In the genomic region with DNA sequence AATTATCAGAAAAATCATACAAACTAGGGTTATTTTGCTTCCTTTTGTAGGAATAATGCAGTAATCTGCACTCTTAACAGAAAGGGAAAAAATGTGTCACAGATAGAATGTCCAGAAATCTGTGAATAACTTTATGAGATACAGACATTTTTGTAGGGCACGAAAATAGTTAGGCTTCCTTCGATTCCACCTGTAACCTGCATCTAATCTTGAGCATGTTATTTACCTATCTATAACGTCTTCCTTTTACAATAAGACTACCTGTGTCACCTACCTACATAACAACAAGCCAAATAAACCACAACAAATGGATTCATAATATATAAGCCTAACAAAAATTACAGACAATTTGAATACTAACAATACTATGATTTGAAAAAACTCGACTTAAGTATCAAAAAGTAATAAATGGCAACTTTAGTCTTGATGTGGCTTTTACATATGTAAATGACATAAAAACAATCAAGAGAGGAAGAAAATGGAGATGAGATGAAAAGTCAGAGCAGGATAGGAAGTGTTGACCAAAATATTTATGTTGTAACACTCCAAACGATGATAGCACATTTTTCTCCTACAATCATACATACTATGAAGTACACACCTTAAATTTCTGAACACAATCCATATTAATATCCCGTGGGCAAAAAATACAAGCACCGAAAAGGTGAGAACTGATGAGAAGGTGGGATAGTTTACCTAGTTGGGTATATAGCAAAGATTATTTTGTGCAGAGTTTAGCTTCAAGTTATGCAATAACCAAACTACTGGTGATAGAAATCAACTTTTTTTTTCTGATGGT, we compare ENCODE assay signal across 10 cellular contexts. TPM values are rescaled to one million over a fixed set of nuclear protein-coding genes. Genes with fewer than 3 reads are reported as not detected.
DNase-seq lines count a peak whose midpoint lies in the region; ATAC-seq, FAIRE-seq and TF ChIP-seq lines count a peak whose summit lies in the region.
"Had no signal": no experiment of that assay in that cellular context is flagged by ENCODE, and none has a peak within 500 bp of the region (broad histone marks: within the 10 kb centered on the region; RNA-seq: fewer than 3 reads in every experiment).

No MANE protein-coding gene starts in this region.

- TF ChIP-seq EP300 in GM12878 (IDR thresholded peaks at IDR 0.05; ENCODE audit: borderline replicate concordance in 1 of 2, control insufficient read depth in 1 of 2, low read depth in 2 of 2, low read length in 2 of 2): no peak

- SMC1A ChIA-PET in GM12878 (lab: Charles Lee; ENCODE audit: uncharacterized antibody, unreplicated experiment): interaction anchor here (0.8 to 1.1 kb wide), 3 partner anchors 10 to 216 kb away, joined by 4 to 6 read pairs (median 4); no protein-coding TSS in a partner anchor

- in situ Hi-C loops in GM12878 (cut with MboI): no loop called here

- no peaks in the 10 kb centered on the region for H4K20me1 ChIP-seq in GM12878 (ENCODE audit: control insufficient read depth, insufficient read depth)
- H4K20me1 ChIP-seq in neural progenitor cell (ENCODE audit: low read depth): peaks cover 61% of the 10 kb centered on the region

- peaks cover 56% of the 10 kb centered on the region for H3K79me2 ChIP-seq in GM12878 (ENCODE audit: control insufficient read depth, insufficient read depth, low read length)
- H3K79me2 ChIP-seq in neural progenitor cell (ENCODE audit: low read depth): peaks cover 70% of the 10 kb centered on the region

- BruUV-seq in Calu3 (replicated peaks; lab: Mats Ljungman, UMichigan): TSS peak; percentile 20
- no TSS peak for BruUV-seq in GM12878 (replicated peaks; lab: Mats Ljungman, UMichigan)

- H2AFZ ChIP-seq in GM12878 (ENCODE audit: control insufficient read depth, low read depth, low read length) (no peak overlapping the region), neural progenitor cell (replicated peaks) (no peak overlapping the region)

- POLR2A ChIA-PET in GM12878 (lab: Charles Lee): interaction anchor here (0.5 to 1.1 kb wide), 9 partner anchors 11 to 490 kb away, joined by 3 to 8 read pairs (median 5); no protein-coding TSS in a partner anchor

- ATAC-seq in GM12878: no peak

- peaks cover 33% of the 10 kb centered on the region for H3F3A ChIP-seq in neural progenitor cell (ENCODE audit: low read depth)

- no peaks in the 10 kb centered on the region for H3K27me3 ChIP-seq in GM12878 (replicated peaks in 1 of 2; ENCODE audit: control insufficient read depth in 2 of 2, insufficient read depth in 2 of 2, low read length in 1 of 2)
- H3K27me3 ChIP-seq in neural progenitor cell: no peaks in the 10 kb centered on the region
- no peaks in the 10 kb centered on the region for H3K27me3 ChIP-seq in small intestine (ENCODE audit: control insufficient read depth in 2 of 2, insufficient read depth in 2 of 2, low read length in 2 of 2)

- peak overlapping the region; percentile 81; the same call in 1 of the 2 replicates for H3K4me3 ChIP-seq in GM12878
- H3K4me3 ChIP-seq in neural progenitor cell: peak overlapping the region; percentile 90
- H3K4me3 ChIP-seq in small intestine (ENCODE audit: low read depth in 1 of 2, low read length in 2 of 2): no peak overlapping the region

- FAIRE-seq in GM12878 (lab: Jason Lieb, UNC) (no peak), small intestine (lab: Jason Lieb, UNC) (no peak)
- FAIRE-seq: keratinocyte had no signal

- intact Hi-C loops in Calu3 (cut with micrococcal nuclease; ENCODE audit: unreplicated experiment): loop anchor here (10.0 kb wide), 1 partner anchor 139 kb away; no protein-coding TSS in a partner anchor
- intact Hi-C loops in GM12878 (cut with micrococcal nuclease; ENCODE audit: unreplicated experiment): no loop called here

- H3K4me2 ChIP-seq in GM12878 (ENCODE audit: control insufficient read depth, insufficient read depth) (peak overlapping the region; percentile 94), neural progenitor cell (peak overlapping the region; percentile 99)

- H3K9ac ChIP-seq in GM12878 (ENCODE audit: control insufficient read depth, insufficient read depth, low read length): no peak overlapping the region
- H3K9ac ChIP-seq in neural progenitor cell: no peak overlapping the region

- TF ChIP-seq POLR2A in GM12878 (IDR thresholded peaks at IDR 0.05; ENCODE audit: low read depth, low read length): no peak

- no peak for DNase-seq in Calu3
- no peak for DNase-seq in GM12878 (ENCODE audit: low read depth, low spot score)
- DNase-seq in neural progenitor cell (ENCODE audit: low spot score): no peak
- no peak for DNase-seq in retina
- no peak for DNase-seq in superior temporal gyrus (ENCODE audit: extremely low spot score)
- no peak for DNase-seq in small intestine
- DNase-seq: DMS79, NCI-H774 had no signal

- H3K36me3 ChIP-seq in KOPT-K1 (ENCODE audit: insufficient read depth, low read length): no peaks in the 10 kb centered on the region
- no peaks in the 10 kb centered on the region for H3K36me3 ChIP-seq in GM12878 (ENCODE audit: control insufficient read depth in 2 of 2, insufficient read depth in 2 of 2, low read length in 1 of 2)
- no peaks in the 10 kb centered on the region for H3K36me3 ChIP-seq in neural progenitor cell
- no peaks in the 10 kb centered on the region for H3K36me3 ChIP-seq in small intestine (ENCODE audit: control insufficient read depth in 2 of 2, insufficient read depth in 2 of 2, low read length in 2 of 2)

- H3K27me3 Mint-ChIP-seq in Calu3 (ENCODE audit: unreplicated experiment): no peaks in the 10 kb centered on the region
- H3K27me3 Mint-ChIP-seq in neural progenitor cell (ENCODE audit: insufficient read depth, low read depth): peaks cover 5% of the 10 kb centered on the region

- H3K27ac Mint-ChIP-seq in Calu3 (ENCODE audit: unreplicated experiment) (no peak overlapping the region), neural progenitor cell (no peak overlapping the region)

- H3K36me3 Mint-ChIP-seq in Calu3 (ENCODE audit: insufficient read depth, unreplicated experiment): peaks cover 24% of the 10 kb centered on the region
- peaks cover 2% of the 10 kb centered on the region for H3K36me3 Mint-ChIP-seq in neural progenitor cell

- WGBS in GM12878 (ENCODE audit: insufficient coverage, insufficient replicate concordance, low lambda C conversion rate, missing lambda C conversion rate): 13% methylated on average over 7 of the region's 7 CpGs
- WGBS in small intestine, 3 donors: 52 to 58% (median 56%) methylated on average over 7 of the region's 7 CpGs

- TF ChIP-seq RAD21 in GM12878 (IDR thresholded peaks at IDR 0.05; ENCODE audit: insufficient read depth, low read depth, low read length): no peak

- H3K4me3 Mint-ChIP-seq in Calu3 (ENCODE audit: low read depth, unreplicated experiment) (no peak overlapping the region), neural progenitor cell (peak overlapping the region; percentile 46)

- no peak for TF ChIP-seq CTCF in Calu3 (IDR thresholded peaks at IDR 0.05; ENCODE audit: unreplicated experiment)
- no peak for TF ChIP-seq CTCF in GM12878 (IDR thresholded peaks at IDR 0.05 in 2 of 3, conservative IDR thresholded peaks at IDR 0.05 in 1 of 3; ENCODE audit: control insufficient read depth in 2 of 3, extremely low read depth in 1 of 3, insufficient read depth in 1 of 3, low read depth in 3 of 3, low read length in 3 of 3)
- TF ChIP-seq CTCF in neural progenitor cell (IDR thresholded peaks at IDR 0.05): no peak

- no peaks in the 10 kb centered on the region for H3K9me3 Mint-ChIP-seq in Calu3 (ENCODE audit: low read depth, unreplicated experiment)
- no peaks in the 10 kb centered on the region for H3K9me3 Mint-ChIP-seq in neural progenitor cell

- H3K27ac ChIP-seq in KOPT-K1 (ENCODE audit: low read depth, low read length, poor library complexity, severe bottlenecking) (peak overlapping the region; percentile 79), GM12878 (ENCODE audit: control insufficient read depth, insufficient read depth) (no peak overlapping the region), neural progenitor cell (no peak overlapping the region), small intestine (ENCODE audit: low read depth in 1 of 2, low read length in 1 of 2) (no peak overlapping the region)

- H3K4me1 ChIP-seq in GM12878 (ENCODE audit: control insufficient read depth, insufficient read depth, low read length) (peaks cover 28% of the 10 kb centered on the region), neural progenitor cell (peaks cover 30% of the 10 kb centered on the region), small intestine (ENCODE audit: control insufficient read depth in 2 of 2, insufficient read depth in 1 of 2, low read depth in 1 of 2, low read length in 1 of 2) (peaks cover 0 to 6% of the 10 kb centered on the region in 2 donors)

- CTCF ChIA-PET in Calu3 (lab: Charles Lee): interaction anchor here (0.6 kb wide), 1 partner anchor 849 kb away, joined by 4 read pairs; the partner anchor contains the start of gene KRT37
- CTCF ChIA-PET in GM12878 (lab: Yijun Ruan, JAX): interaction anchor here (0.6 to 1.2 kb wide), 3 partner anchors 51 to 125 kb away, joined by 3 to 5 read pairs (median 3); no protein-coding TSS in a partner anchor

- no peaks in the 10 kb centered on the region for H3K9me3 ChIP-seq in KOPT-K1 (ENCODE audit: insufficient read depth, low read length, poor library complexity, severe bottlenecking)
- H3K9me3 ChIP-seq in GM12878 (replicated peaks; ENCODE audit: control insufficient read depth, insufficient read depth, low read length): no peaks in the 10 kb centered on the region
- H3K9me3 ChIP-seq in neural progenitor cell (ENCODE audit: low read depth): no peaks in the 10 kb centered on the region
- H3K9me3 ChIP-seq in small intestine (ENCODE audit: control insufficient read depth, low read depth): no peaks in the 10 kb centered on the region

- H3K4me1 Mint-ChIP-seq in Calu3 (ENCODE audit: low read depth, unreplicated experiment) (peaks cover 39% of the 10 kb centered on the region), neural progenitor cell (peaks cover 35% of the 10 kb centered on the region)

- RAD21 ChIA-PET in GM12878 (lab: Charles Lee; ENCODE audit: unreplicated experiment): interaction anchor here (0.6 to 1.3 kb wide), 2 partner anchors 42 to 52 kb away, joined by 3 to 6 read pairs; no protein-coding TSS in a partner anchor

RNA-seq across cellular contexts. Expression of gene STAT5B, which starts 2.5 kb away (rescaled TPM):
- 45.4 and 45.8 TPM in 2 replicates for total RNA-seq in Calu3 (2022)
- 80.4 and 88.9 TPM in 2 replicates for total RNA-seq in GM12878 (2013; cell fraction: nucleolus; rRNA removed)
- 54.0 and 58.5 TPM in 2 replicates for total RNA-seq in GM12878 (2014; rRNA removed)
- total RNA-seq in GM12878 (2014; rRNA removed; fragmentation: Illumina TruSeq; extraction: Trizol): 37.1 and 38.1 TPM in 2 replicates
- 66.6 and 69.6 TPM in 2 replicates for total RNA-seq in GM12878 (2021)
- polyA plus RNA-seq in GM12878 (2011; ENCODE audit: low read depth): 22.5 TPM
- 46.0 and 52.8 TPM in 2 replicates for polyA plus RNA-seq in GM12878 (2011; rRNA removed)
- 41.9 and 44.7 TPM in 2 replicates for polyA plus RNA-seq in GM12878 (2011; cell fraction: cytosol; rRNA removed)
- polyA plus RNA-seq in GM12878 (2011; cell fraction: nucleus; rRNA removed): 70.8 and 85.5 TPM in 2 replicates
- polyA plus RNA-seq in GM12878 (2012): 33.3 and 39.8 TPM in 2 replicates
- polyA plus RNA-seq in GM12878 (2014; fragmentation: Illumina TruSeq; extraction: Trizol): 57.8 and 60.2 TPM in 2 replicates
- 10 to 100 TPM; 11.0 to 11.8 TPM for polyA plus RNA-seq in GM12878 (2014; fragmentation: Nextera tagmentation; extraction: Ambion mirVana)
- polyA plus RNA-seq in GM12878 (2014; rRNA removed): 56.9 and 59.2 TPM in 2 replicates
- 10 to 100 TPM; 38.8 to 40.6 TPM for polyA plus RNA-seq in GM12878 (2016; fragmentation: Nextera tagmentation; extraction: Ambion mirVana)
- polyA minus RNA-seq in GM12878 (2011; rRNA and poly(A)+ RNA removed): 38.7 and 49.0 TPM in 2 replicates
- 18.0 and 18.9 TPM in 2 replicates for polyA minus RNA-seq in GM12878 (2011; cell fraction: cytosol; rRNA and poly(A)+ RNA removed)
- polyA minus RNA-seq in GM12878 (2011; cell fraction: nucleus; rRNA and poly(A)+ RNA removed): 15.6 and 24.7 TPM in 2 replicates
- 90.7 and 96.4 TPM in 2 replicates for total RNA-seq in neural progenitor cell (ENCODE audit: low replicate concordance)
- polyA plus RNA-seq in small intestine: 10 to 100 TPM; 13.4 to 22.0 (median 18.1) TPM

RNA-seq across cellular contexts. Expression of gene STAT5A, which starts 14.6 kb away (rescaled TPM):
- total RNA-seq in Calu3 (2022) (3.1 and 3.9 TPM in 2 replicates), GM12878 (2014; rRNA removed) (71.1 and 81.1 TPM in 2 replicates), GM12878 (2014; rRNA removed; fragmentation: Illumina TruSeq; extraction: Trizol) (25.6 and 26.1 TPM in 2 replicates), GM12878 (2021) (78.9 and 86.4 TPM in 2 replicates), neural progenitor cell (ENCODE audit: low replicate concordance) (6.7 and 10.0 TPM in 2 replicates)
- 130 and 152 TPM in 2 replicates for total RNA-seq in GM12878 (2013; cell fraction: nucleolus; rRNA removed)
- polyA plus RNA-seq in GM12878 (2011; ENCODE audit: low read depth): 18.4 TPM
- polyA plus RNA-seq in GM12878 (2011; rRNA removed) (24.8 and 41.2 TPM in 2 replicates), GM12878 (2014; fragmentation: Illumina TruSeq; extraction: Trizol) (64.7 and 66.2 TPM in 2 replicates), GM12878 (2014; fragmentation: Nextera tagmentation; extraction: Ambion mirVana) (10 to 100 TPM; 14.8 to 24.0 TPM), GM12878 (2014; rRNA removed) (51.4 and 54.6 TPM in 2 replicates), GM12878 (2016; fragmentation: Nextera tagmentation; extraction: Ambion mirVana) (10 to 100 TPM; 36.6 to 41.8 TPM), small intestine (10 to 100 TPM in 2 of 3 donors, 1 to 10 TPM in 1; 2.7 to 18.3 (median 11.3) TPM)
- 45.7 and 47.5 TPM in 2 replicates for polyA plus RNA-seq in GM12878 (2011; cell fraction: cytosol; rRNA removed)
- 167 and 182 TPM in 2 replicates for polyA plus RNA-seq in GM12878 (2011; cell fraction: nucleus; rRNA removed)
- 51.7 TPM in 2 replicates for polyA plus RNA-seq in GM12878 (2012)
- 63.8 and 74.0 TPM in 2 replicates for polyA minus RNA-seq in GM12878 (2011; rRNA and poly(A)+ RNA removed)
- 31.0 and 31.7 TPM in 2 replicates for polyA minus RNA-seq in GM12878 (2011; cell fraction: cytosol; rRNA and poly(A)+ RNA removed)
- polyA minus RNA-seq in GM12878 (2011; cell fraction: nucleus; rRNA and poly(A)+ RNA removed): 39.9 and 62.0 TPM in 2 replicates

Comparison
In these comparisons a context has a peak if more than half of its experiments do, and no peak if none do; other contexts are left out.
1. H3K4me3 ChIP-seq: peak in GM12878 (single experiment) and neural progenitor cell (single experiment); none in small intestine (0 of 2).